In genomic region chr10:10160821-10161312, GRCh38 we compare ENCODE assay signal across 15 cellular contexts.
DNase-seq lines count a peak whose midpoint lies in the region; ATAC-seq and TF ChIP-seq lines count a peak whose summit lies in the region.
"Had no signal": no experiment of that assay in that cellular context is flagged by ENCODE, and none has a peak within 500 bp of the region (broad histone marks: within the 10 kb centered on the region; RNA-seq: fewer than 3 reads in every experiment).

No MANE protein-coding gene starts in this region.

- H3K27ac ChIP-seq in upper lobe of right lung: no peak overlapping the region
- H3K27ac ChIP-seq: BLaER1 treated with 17β-estradiol and CSF1 and Interleukin-3, amounts not matched to agents 10 nM and 100 nM; HL-60 had no signal

- H3K9me3 Mint-ChIP-seq in chondrocyte (ENCODE audit: low read depth): peaks cover 8% of the 10 kb centered on the region
- H3K9me3 Mint-ChIP-seq: CD8-positive, alpha-beta T cell had no signal

- no peaks in the 10 kb centered on the region for H3K36me3 ChIP-seq in upper lobe of right lung
- H3K36me3 ChIP-seq: BLaER1 treated with 17β-estradiol and CSF1 and Interleukin-3, amounts not matched to agents 10 nM and 100 nM had no signal

- no peak overlapping the region for H3K4me3 ChIP-seq in upper lobe of right lung
- H3K4me3 ChIP-seq: BLaER1 treated with 17β-estradiol and CSF1 and Interleukin-3, amounts not matched to agents 10 nM and 100 nM; GM23338 had no signal

- H3K27me3 Mint-ChIP-seq in chondrocyte (ENCODE audit: low read depth): peaks cover 4% of the 10 kb centered on the region

- no peak overlapping the region for H3K4me3 Mint-ChIP-seq in chondrocyte (ENCODE audit: unreplicated experiment)
- H3K4me3 Mint-ChIP-seq: CD8-positive, alpha-beta T cell; GM23338 had no signal

- H3K36me3 Mint-ChIP-seq in chondrocyte (ENCODE audit: low read depth): no peaks in the 10 kb centered on the region
- H3K36me3 Mint-ChIP-seq: CD8-positive, alpha-beta T cell had no signal

- H3K4me1 ChIP-seq in upper lobe of right lung: no peaks in the 10 kb centered on the region
- H3K4me1 ChIP-seq: BLaER1 treated with 17β-estradiol and CSF1 and Interleukin-3, amounts not matched to agents 10 nM and 100 nM had no signal

- DNase-seq in activated gamma-delta T cell (lab: John Stamatoyannopoulos, UW) (peak; percentile 15), activated gamma-delta T cell treated with Interleukin-2 at 50 U/mL for 16 hours (no peak), chondrocyte (ENCODE audit: low spot score) (peak; percentile 81), mesenteric fat pad (ENCODE audit: low spot score) (peak; percentile 85), upper lobe of right lung (peak; percentile 60), dedifferentiated amniotic fluid mesenchymal stem cell (ENCODE audit: extremely low spot score) (no peak), SHP77 treated with DMSO at 0.1 percent for 48 hours (lab: John Stamatoyannopoulos, UW) (no peak)
- DNase-seq: 8988T; Calu3; CD8-positive, alpha-beta T cell; GDM1; HCEC 1CT had no signal

- no peaks in the 10 kb centered on the region for H3K9me3 ChIP-seq in upper lobe of right lung

- no peaks in the 10 kb centered on the region for H3K4me1 Mint-ChIP-seq in chondrocyte (ENCODE audit: low read depth)

- no peak overlapping the region for H3K27ac Mint-ChIP-seq in chondrocyte (ENCODE audit: unreplicated experiment)
- H3K27ac Mint-ChIP-seq: CD8-positive, alpha-beta T cell; GM23338 had no signal

- no peak for TF ChIP-seq CTCF in chondrocyte (IDR thresholded peaks at IDR 0.05)
- no peak for TF ChIP-seq CTCF in upper lobe of right lung (IDR thresholded peaks at IDR 0.05)

- H3K27me3 ChIP-seq in upper lobe of right lung: no peaks in the 10 kb centered on the region
- H3K27me3 ChIP-seq: BLaER1 treated with 17β-estradiol and CSF1 and Interleukin-3, amounts not matched to agents 10 nM and 100 nM had no signal

- peak; percentile 36 for ATAC-seq in upper lobe of right lung
- ATAC-seq: CD8-positive, alpha-beta T cell; GM23338 had no signal

- intact Hi-C loops in upper lobe of right lung (cut with DNase I): no loop called here

Comparison
In these comparisons a context has a peak if more than half of its experiments do, and no peak if none do; other contexts are left out.
1. DNase-seq: peak in activated gamma-delta T cell (single experiment), chondrocyte (single experiment), mesenteric fat pad (single experiment) and upper lobe of right lung (single experiment); none in activated gamma-delta T cell treated with Interleukin-2 at 50 U/mL for 16 hours (single experiment), dedifferentiated amniotic fluid mesenchymal stem cell (single experiment) and SHP77 treated with DMSO at 0.1 percent for 48 hours (single experiment).